ENCODE assay signal across 15 cellular contexts in genomic region chr17:75668489-75668888, GRCh38. TPM values are rescaled to one million over a fixed set of nuclear protein-coding genes. Genes with fewer than 3 reads are reported as not detected.
DNase-seq lines count a peak whose midpoint lies in the region; ATAC-seq and TF ChIP-seq lines count a peak whose summit lies in the region.
"Had no signal": no experiment of that assay in that cellular context is flagged by ENCODE, and none has a peak within 500 bp of the region (broad histone marks: within the 10 kb centered on the region; RNA-seq: fewer than 3 reads in every experiment).

No MANE protein-coding gene starts in this region.

- H3K79me2 ChIP-seq in GM23248 (ENCODE audit: insufficient read depth), result peaks cover 87% of the 10 kb centered on the region

- no peak for TF ChIP-seq CTCF in epithelial cell of esophagus (IDR thresholded peaks at IDR 0.05; ENCODE audit: insufficient read depth, low read depth, low read length, missing control alignments)
- TF ChIP-seq CTCF in progenitor cell of endocrine pancreas (IDR thresholded peaks at IDR 0.05; ENCODE audit: unreplicated experiment), result no peak
- TF ChIP-seq CTCF in adrenal gland (IDR thresholded peaks at IDR 0.05), result no peak
- TF ChIP-seq CTCF in gastroesophageal sphincter (IDR thresholded peaks at IDR 0.05), result no peak

- H3K4me1 ChIP-seq in GM23248 (ENCODE audit: insufficient read depth), result peaks cover 12% of the 10 kb centered on the region; the same call in 1 of the 2 replicates
- H3K4me1 ChIP-seq in adrenal gland (replicated peaks in 1 of 2), result peaks cover 18 to 22% of the 10 kb centered on the region in 2 donors
- H3K4me1 ChIP-seq in gastroesophageal sphincter, result peaks cover 6 to 52% (median 16%) of the 10 kb centered on the region in 3 donors

- intact Hi-C loops in adrenal gland (cut with DNase I), result no loop called here

- H2AFZ ChIP-seq in GM23248, result no peak overlapping the region

- peak overlapping the region; percentile 97 for H3K9ac ChIP-seq in GM23248

- no peak for TF ChIP-seq EP300 in gastroesophageal sphincter (IDR thresholded peaks at IDR 0.05)

- H3K4me3 ChIP-seq in GM23248 (peak overlapping the region; percentile 91), epithelial cell of esophagus (ENCODE audit: low read length) (peak overlapping the region; percentile 100), adrenal gland (peak overlapping the region in 1 of 4 donors; percentile 96), gastroesophageal sphincter (peak overlapping the region in 1 of 2 donors; percentile 78)

- H3K27ac ChIP-seq in GM23248 (0 out of 2 replicates have a peak overlapping the region, but pooled peaks have one; percentile 82), adrenal gland (no peak overlapping the region), gastroesophageal sphincter (no peak overlapping the region)

- H3K27me3 ChIP-seq in GM23248 (replicated peaks; ENCODE audit: insufficient read depth), result no peaks in the 10 kb centered on the region
- no peaks in the 10 kb centered on the region for H3K27me3 ChIP-seq in adrenal gland
- no peaks in the 10 kb centered on the region for H3K27me3 ChIP-seq in gastroesophageal sphincter
- H3K27me3 ChIP-seq: tibial artery had no signal

- H3K9me3 Mint-ChIP-seq in progenitor cell of endocrine pancreas (ENCODE audit: low read depth), result no peaks in the 10 kb centered on the region
- H3K9me3 Mint-ChIP-seq: natural killer cell had no signal

- no peaks in the 10 kb centered on the region for H3K27me3 Mint-ChIP-seq in progenitor cell of endocrine pancreas
- H3K27me3 Mint-ChIP-seq: T-helper 17 cell had no signal

- H4K20me1 ChIP-seq in GM23248 (ENCODE audit: insufficient read depth), result no peaks in the 10 kb centered on the region

- TF ChIP-seq POLR2A in adrenal gland (IDR thresholded peaks at IDR 0.05) (no peak), gastroesophageal sphincter (IDR thresholded peaks at IDR 0.05) (no peak)

- ATAC-seq in GM18873 (IDR thresholded peaks at IDR 0.05; ENCODE audit: low FRiP score, unreplicated experiment) (no peak), gastroesophageal sphincter (no peak)
- ATAC-seq: natural killer cell, T-helper 17 cell had no signal

- DNase-seq in GM23248 (peak; percentile 38), NCI-H69 (lab: John Stamatoyannopoulos, UW) (peak; percentile 16), epithelial cell of esophagus (ENCODE audit: low read depth) (no peak), progenitor cell of endocrine pancreas (ENCODE audit: low spot score, unreplicated experiment) (no peak), NCI-H510A (lab: John Stamatoyannopoulos, UW) (no peak), adrenal gland (no peak)
- DNase-seq: activated CD8-positive, alpha-beta memory T cell treated with anti-CD3 and anti-CD28 coated beads, Interleukin-2, amount 50 U/mL, for 4 hours; hippocampal formation; natural killer cell; stimulated activated CD4-positive, alpha-beta T cell treated with anti-CD3 and anti-CD28 coated beads, Interleukin-4, amount 100 ng/mL, for 24 hours; T-helper 17 cell; tibial artery had no signal

- no peaks in the 10 kb centered on the region for H3K9me3 ChIP-seq in GM23248 (ENCODE audit: low read depth)
- H3K9me3 ChIP-seq in adrenal gland (replicated peaks in 1 of 3), result no peaks in the 10 kb centered on the region
- H3K9me3 ChIP-seq in gastroesophageal sphincter, result no peaks in the 10 kb centered on the region
- H3K9me3 ChIP-seq: tibial artery had no signal

- H3K4me3 Mint-ChIP-seq in progenitor cell of endocrine pancreas (ENCODE audit: low read depth), result no peak overlapping the region
- H3K4me3 Mint-ChIP-seq: natural killer cell, T-helper 17 cell had no signal

- peaks cover 9% of the 10 kb centered on the region for H3K4me1 Mint-ChIP-seq in progenitor cell of endocrine pancreas (ENCODE audit: low read depth)

- 64 to 65% methylated on average over 4 of the region's 4 CpGs for WGBS in GM23248 (ENCODE audit: low coverage in 1 of 2, low lambda C conversion rate in 2 of 2, missing lambda C conversion rate in 2 of 2), 2 experiments
- 67 to 76% (median 73%) methylated on average over 4 of the region's 4 CpGs for WGBS in adrenal gland, 4 donors
- WGBS in gastroesophageal sphincter (ENCODE audit: low coverage in 1 of 2), 2 donors, result 42 to 66% methylated on average over 2 to 4 of the region's 4 CpGs

- no peaks in the 10 kb centered on the region for H3K9me2 ChIP-seq in GM23248 (ENCODE audit: insufficient read depth)

- peak overlapping the region; percentile 50 for H3K27ac Mint-ChIP-seq in progenitor cell of endocrine pancreas
- H3K27ac Mint-ChIP-seq: natural killer cell, T-helper 17 cell had no signal

- in situ Hi-C loops in GM23248 (cut with MboI), result no loop called here

- peak overlapping the region; percentile 97 for H3K4me2 ChIP-seq in GM23248 (ENCODE audit: unreplicated experiment)

- peaks cover 8% of the 10 kb centered on the region; the same call in 1 of the 2 replicates for H3F3A ChIP-seq in GM23248 (ENCODE audit: insufficient read depth)

- H3K36me3 ChIP-seq in GM23248 (ENCODE audit: low read depth) (peaks cover 36% of the 10 kb centered on the region), adrenal gland (replicated peaks in 1 of 2) (peaks cover 0 to 46% of the 10 kb centered on the region in 2 donors), gastroesophageal sphincter (peaks cover 0 to 63% of the 10 kb centered on the region in 2 donors)

- H3K36me3 Mint-ChIP-seq in progenitor cell of endocrine pancreas (ENCODE audit: insufficient read depth), result peaks cover 14% of the 10 kb centered on the region
- H3K36me3 Mint-ChIP-seq: natural killer cell had no signal

RNA-seq across cellular contexts. Expression of gene SAP30BP, which starts 1.4 kb away (rescaled TPM):
- 60.8 and 93.7 TPM in 2 replicates for total RNA-seq in GM23248 (2014; rRNA removed; shearing (Covaris generic))
- polyA plus RNA-seq in GM23248 (2016; fragmentation: Nextera tagmentation; extraction: Ambion mirVana) (93.1 and 99.1 TPM in 2 replicates), adrenal gland (100 to 1,000 TPM in 2 of 3 donors, 10 to 100 TPM in 1; 73.4 to 130 (median 121) TPM)
- total RNA-seq in progenitor cell of endocrine pancreas (102 and 103 TPM in 2 replicates), adrenal gland (100 to 1,000 TPM in 1 of 8 donors, 10 to 100 TPM in 7; 45.3 to 100 (median 61.5) TPM), gastroesophageal sphincter (10 to 100 TPM; 68.2 to 87.2 (median 77.2) TPM)

RNA-seq across cellular contexts. Expression of gene RECQL5, which starts 1.5 kb away (rescaled TPM):
- 12.8 and 21.4 TPM in 2 replicates for total RNA-seq in GM23248 (2014; rRNA removed; shearing (Covaris generic))
- 14.3 and 20.9 TPM in 2 replicates for polyA plus RNA-seq in GM23248 (2016; fragmentation: Nextera tagmentation; extraction: Ambion mirVana)
- total RNA-seq in progenitor cell of endocrine pancreas, result 66.8 and 67.7 TPM in 2 replicates
- total RNA-seq in adrenal gland, result 10 to 100 TPM; 13.9 to 49.6 (median 32.9) TPM
- 100 to 1,000 TPM in 1 of 3 donors, 10 to 100 TPM in 2; 11.2 to 188 (median 64.9) TPM for polyA plus RNA-seq in adrenal gland
- 10 to 100 TPM in 3 of 4 donors, 1 to 10 TPM in 1; 6.4 to 15.1 (median 13.6) TPM for total RNA-seq in gastroesophageal sphincter

RNA-seq across cellular contexts. Expression of gene SMIM5, which starts 35.3 kb away (rescaled TPM):
- total RNA-seq in GM23248 (2014; rRNA removed; shearing (Covaris generic)), result not detected in 2 replicates
- polyA plus RNA-seq in GM23248 (2016; fragmentation: Nextera tagmentation; extraction: Ambion mirVana) (0.08 and 0.16 TPM in 2 replicates), adrenal gland (1 to 10 TPM in 2 of 3 donors, under 1 TPM in 1; 0.13 to 2.6 (median 1.7) TPM)
- total RNA-seq in progenitor cell of endocrine pancreas (3.3 and 4.4 TPM in 2 replicates), adrenal gland (1 to 10 TPM in 1 of 8 donors, under 1 TPM in 3, not detected in 4; 0.17 to 1.1 (median 0.67) TPM), gastroesophageal sphincter (1 to 10 TPM; 3.8 to 6.8 (median 5.0) TPM)
- total RNA-seq: HT1080 had no signal

RNA-seq across cellular contexts. Expression of gene ITGB4, which starts 52.8 kb away (rescaled TPM):
- total RNA-seq in GM23248 (2014; rRNA removed; shearing (Covaris generic)), result under 0.01 TPM in 1 of 2 replicates, not detected in the other
- polyA plus RNA-seq in GM23248 (2016; fragmentation: Nextera tagmentation; extraction: Ambion mirVana), result 1.1 and 1.5 TPM in 2 replicates
- total RNA-seq in progenitor cell of endocrine pancreas, result 9.7 and 14.8 TPM in 2 replicates
- 1 to 10 TPM; 3.1 to 9.4 (median 6.9) TPM for total RNA-seq in adrenal gland
- polyA plus RNA-seq in adrenal gland, result 10 to 100 TPM in 2 of 3 donors, 1 to 10 TPM in 1; 1.0 to 12.5 (median 12.1) TPM
- 10 to 100 TPM; 31.1 to 66.3 (median 41.8) TPM for total RNA-seq in gastroesophageal sphincter

Comparison
In these comparisons a context has a peak if more than half of its experiments do, and no peak if none do; other contexts are left out.
1. DNase-seq: peak in GM23248 (single experiment) and NCI-H69 (single experiment); none in epithelial cell of esophagus (single experiment), progenitor cell of endocrine pancreas (single experiment), NCI-H510A (single experiment) and adrenal gland (0 of 7).